Comparison of ENCODE assay signal across 20 cellular contexts in the genomic region with DNA sequence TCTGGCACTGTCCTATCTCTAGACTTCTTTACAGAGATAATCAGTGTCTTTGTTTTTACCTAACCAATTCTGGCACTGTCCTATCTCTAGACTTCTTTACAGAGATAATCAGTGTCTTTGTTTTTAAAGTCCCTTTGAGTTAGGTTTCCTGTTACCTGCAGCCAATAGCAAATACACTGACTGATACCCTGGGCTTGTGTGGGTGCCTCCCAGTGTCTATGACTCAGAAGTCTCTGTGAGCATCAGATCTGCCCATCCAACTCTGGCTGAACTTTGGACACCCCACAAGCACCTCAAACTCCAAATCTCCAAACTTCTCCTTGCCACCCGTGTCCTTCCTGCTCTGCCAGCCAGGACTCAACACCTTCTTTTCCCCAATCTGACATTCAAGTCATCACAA. TPM values are rescaled to one million over a fixed set of nuclear protein-coding genes. Genes with fewer than 3 reads are reported as not detected.
A peak's percentile ranks its signal among the peaks of the same experiment; 100 is the strongest.
DNase-seq lines count a peak whose midpoint lies in the region; ATAC-seq and TF ChIP-seq lines count a peak whose summit lies in the region.
"Had no signal": no experiment of that assay in that cellular context is flagged by ENCODE, and none has a peak within 500 bp of the region (broad histone marks: within the 10 kb centered on the region; RNA-seq: fewer than 3 reads in every experiment).

No MANE protein-coding gene starts in this region.

- peaks cover 14% of the 10 kb centered on the region for H3K4me1 Mint-ChIP-seq in activated naive CD8-positive, alpha-beta T cell treated with anti-CD3 and anti-CD28 coated beads, Interleukin-2, amount 50 U/mL, for 24 hours
- peaks cover 8% of the 10 kb centered on the region for H3K4me1 Mint-ChIP-seq in activated naive CD8-positive, alpha-beta T cell treated with anti-CD3 and anti-CD28 coated beads for 36 hours
- H3K4me1 Mint-ChIP-seq in stimulated activated memory B cell treated with anti-CD40 and anti-IgM and Interleukin-4, amounts not matched to agents 10 μg/mL and 1 μg/mL and 100 μg/mL, for 72 hours = peaks cover 24% of the 10 kb centered on the region
- H3K4me1 Mint-ChIP-seq in Caco-2 (ENCODE audit: low read depth, unreplicated experiment) = peaks cover 20% of the 10 kb centered on the region

- H3K4me1 ChIP-seq in PC-3 (ENCODE audit: insufficient read depth, low read length) (no peaks in the 10 kb centered on the region), foreskin keratinocyte (peaks cover 15% of the 10 kb centered on the region), Caco-2 (peaks cover 15% of the 10 kb centered on the region)
- H3K4me1 ChIP-seq: thyroid gland had no signal

- CTCF ChIA-PET in PC-3 (lab: Charles Lee) (no interaction called here), Caco-2 (lab: Charles Lee) (no interaction called here)

- no peaks in the 10 kb centered on the region for H3F3A ChIP-seq in PC-3 (ENCODE audit: low read length, unreplicated experiment)

- H3K27ac ChIP-seq in PC-3 (ENCODE audit: low read length) (no peak overlapping the region), foreskin keratinocyte (no peak overlapping the region)
- H3K27ac ChIP-seq: thyroid gland, VCaP had no signal

- no peaks in the 10 kb centered on the region for H3K27me3 Mint-ChIP-seq in activated naive CD8-positive, alpha-beta T cell treated with anti-CD3 and anti-CD28 coated beads, Interleukin-2, amount 50 U/mL, for 24 hours
- no peaks in the 10 kb centered on the region for H3K27me3 Mint-ChIP-seq in activated naive CD8-positive, alpha-beta T cell treated with anti-CD3 and anti-CD28 coated beads for 36 hours
- H3K27me3 Mint-ChIP-seq in stimulated activated memory B cell treated with anti-CD40 and anti-IgM and Interleukin-4, amounts not matched to agents 10 μg/mL and 1 μg/mL and 100 μg/mL, for 72 hours = no peaks in the 10 kb centered on the region
- H3K27me3 Mint-ChIP-seq in Caco-2 (ENCODE audit: insufficient read depth, unreplicated experiment) = no peaks in the 10 kb centered on the region
- H3K27me3 Mint-ChIP-seq: stimulated activated naive B cell treated with anti-CD40 and anti-IgM and Interleukin-4, amounts not matched to agents 10 μg/mL and 1 μg/mL and 100 μg/mL, for 72 hours had no signal

- POLR2A ChIA-PET in PC-3 (lab: Charles Lee; ENCODE audit: unreplicated experiment) (no interaction called here), Caco-2 (lab: Charles Lee) (no interaction called here)

- BruUV-seq in PC-3 (replicated peaks; lab: Mats Ljungman, UMichigan) = no TSS peak
- no TSS peak for BruUV-seq in Caco-2 (replicated peaks; lab: Mats Ljungman, UMichigan)

- no peaks in the 10 kb centered on the region for H3K9me3 Mint-ChIP-seq in activated naive CD8-positive, alpha-beta T cell treated with anti-CD3 and anti-CD28 coated beads, Interleukin-2, amount 50 U/mL, for 24 hours
- H3K9me3 Mint-ChIP-seq in activated naive CD8-positive, alpha-beta T cell treated with anti-CD3 and anti-CD28 coated beads for 36 hours = no peaks in the 10 kb centered on the region
- H3K9me3 Mint-ChIP-seq in stimulated activated memory B cell treated with anti-CD40 and anti-IgM and Interleukin-4, amounts not matched to agents 10 μg/mL and 1 μg/mL and 100 μg/mL, for 72 hours = no peaks in the 10 kb centered on the region
- H3K9me3 Mint-ChIP-seq in Caco-2 (ENCODE audit: unreplicated experiment) = no peaks in the 10 kb centered on the region
- H3K9me3 Mint-ChIP-seq: GM23338; stimulated activated naive B cell treated with anti-CD40 and anti-IgM and Interleukin-4, amounts not matched to agents 10 μg/mL and 1 μg/mL and 100 μg/mL, for 72 hours; T-helper 1 cell treated with Interleukin-12 subunit alpha and Interleukin-12 subunit beta and Interleukin-4 antibody, amounts not matched to agents 30 μg/mL and 1 μg/mL, for 36 hours had no signal

- no peak overlapping the region for H3K27ac Mint-ChIP-seq in activated naive CD8-positive, alpha-beta T cell treated with anti-CD3 and anti-CD28 coated beads, Interleukin-2, amount 50 U/mL, for 24 hours
- no peak overlapping the region for H3K27ac Mint-ChIP-seq in activated naive CD8-positive, alpha-beta T cell treated with anti-CD3 and anti-CD28 coated beads for 36 hours
- peak overlapping the region; percentile 5 for H3K27ac Mint-ChIP-seq in stimulated activated memory B cell treated with anti-CD40 and anti-IgM and Interleukin-4, amounts not matched to agents 10 μg/mL and 1 μg/mL and 100 μg/mL, for 72 hours
- H3K27ac Mint-ChIP-seq in Caco-2 (ENCODE audit: unreplicated experiment) = no peak overlapping the region
- H3K27ac Mint-ChIP-seq: GM23338; stimulated activated naive B cell treated with anti-CD40 and anti-IgM and Interleukin-4, amounts not matched to agents 10 μg/mL and 1 μg/mL and 100 μg/mL, for 72 hours; T-helper 1 cell treated with Interleukin-12 subunit alpha and Interleukin-12 subunit beta and Interleukin-4 antibody, amounts not matched to agents 30 μg/mL and 1 μg/mL, for 36 hours had no signal

- H3K36me3 Mint-ChIP-seq in activated naive CD8-positive, alpha-beta T cell treated with anti-CD3 and anti-CD28 coated beads, Interleukin-2, amount 50 U/mL, for 24 hours (ENCODE audit: low read depth) = no peaks in the 10 kb centered on the region
- H3K36me3 Mint-ChIP-seq in activated naive CD8-positive, alpha-beta T cell treated with anti-CD3 and anti-CD28 coated beads for 36 hours = peaks cover 2% of the 10 kb centered on the region
- peaks cover 20% of the 10 kb centered on the region for H3K36me3 Mint-ChIP-seq in stimulated activated memory B cell treated with anti-CD40 and anti-IgM and Interleukin-4, amounts not matched to agents 10 μg/mL and 1 μg/mL and 100 μg/mL, for 72 hours
- H3K36me3 Mint-ChIP-seq in Caco-2 (ENCODE audit: insufficient read depth, unreplicated experiment) = no peaks in the 10 kb centered on the region

- no peaks in the 10 kb centered on the region for H3K9me2 ChIP-seq in PC-3 (replicated peaks; ENCODE audit: low read length)

- no peak overlapping the region for H3K4me3 Mint-ChIP-seq in activated naive CD8-positive, alpha-beta T cell treated with anti-CD3 and anti-CD28 coated beads, Interleukin-2, amount 50 U/mL, for 24 hours
- no peak overlapping the region for H3K4me3 Mint-ChIP-seq in activated naive CD8-positive, alpha-beta T cell treated with anti-CD3 and anti-CD28 coated beads for 36 hours
- H3K4me3 Mint-ChIP-seq in stimulated activated memory B cell treated with anti-CD40 and anti-IgM and Interleukin-4, amounts not matched to agents 10 μg/mL and 1 μg/mL and 100 μg/mL, for 72 hours = no peak overlapping the region
- H3K4me3 Mint-ChIP-seq in Caco-2 (ENCODE audit: unreplicated experiment) = no peak overlapping the region
- H3K4me3 Mint-ChIP-seq: GM23338; T-helper 1 cell treated with Interleukin-12 subunit alpha and Interleukin-12 subunit beta and Interleukin-4 antibody, amounts not matched to agents 30 μg/mL and 1 μg/mL, for 36 hours had no signal

- H3K36me3 ChIP-seq in PC-3 (ENCODE audit: low read depth, low read length) (no peaks in the 10 kb centered on the region), Caco-2 (ENCODE audit: control insufficient read depth, insufficient read depth, low read length) (no peaks in the 10 kb centered on the region; the same call in none of the 2 replicates)
- H3K36me3 ChIP-seq: MG63, thyroid gland had no signal

- H3K9ac ChIP-seq in PC-3 (ENCODE audit: low read length) = no peak overlapping the region

- H3K27me3 ChIP-seq in PC-3 (ENCODE audit: low read length) (no peaks in the 10 kb centered on the region), foreskin keratinocyte (no peaks in the 10 kb centered on the region), Caco-2 (replicated peaks; ENCODE audit: control insufficient read depth, insufficient read depth, low read length) (no peaks in the 10 kb centered on the region)
- H3K27me3 ChIP-seq: MG63, thyroid gland had no signal

- no peak overlapping the region for H3K4me3 ChIP-seq in PC-3 (ENCODE audit: low read length)
- no peak overlapping the region for H3K4me3 ChIP-seq in Caco-2 (ENCODE audit: low read depth, low read length)
- H3K4me3 ChIP-seq: GM23338, MG63, thyroid gland had no signal

- H3K9me3 ChIP-seq in PC-3 (ENCODE audit: low read length) (no peaks in the 10 kb centered on the region), Caco-2 (no peaks in the 10 kb centered on the region)
- H3K9me3 ChIP-seq: MG63, thyroid gland had no signal

- no peaks in the 10 kb centered on the region for H3K79me2 ChIP-seq in PC-3 (ENCODE audit: low read length)

- H4K20me1 ChIP-seq in PC-3 (ENCODE audit: low read length) = no peaks in the 10 kb centered on the region

- no peak overlapping the region for H2AFZ ChIP-seq in PC-3 (ENCODE audit: low read length)
- H2AFZ ChIP-seq: GM23338 had no signal

- ATAC-seq in activated naive CD8-positive, alpha-beta T cell treated with anti-CD3 and anti-CD28 coated beads, Interleukin-2, amount 50 U/mL, for 24 hours = peak; percentile 47
- ATAC-seq in PC-3 = no peak
- peak; percentile 49 for ATAC-seq in foreskin keratinocyte
- no peak for ATAC-seq in stimulated activated memory B cell treated with anti-CD40 and anti-IgM and Interleukin-4, amounts not matched to agents 10 μg/mL and 1 μg/mL and 100 μg/mL, for 72 hours
- no peak for ATAC-seq in HG03175 (IDR thresholded peaks at IDR 0.05; ENCODE audit: unreplicated experiment)
- ATAC-seq: GM23338, right cardiac atrium had no signal

- intact Hi-C loops in PC-3 (cut with micrococcal nuclease) = no loop called here
- intact Hi-C loops in Caco-2 (cut with micrococcal nuclease; ENCODE audit: unreplicated experiment) = no loop called here

- no peak for TF ChIP-seq CTCF in PC-3 (conservative IDR thresholded peaks at IDR 0.05; ENCODE audit: low read depth, low read length)
- TF ChIP-seq CTCF in foreskin keratinocyte (conservative IDR thresholded peaks at IDR 0.05) = no peak
- no peak for TF ChIP-seq CTCF in Caco-2 (IDR thresholded peaks at IDR 0.05; ENCODE audit: insufficient read depth in 1 of 2, low read depth in 1 of 2, low read length in 1 of 2, severe bottlenecking in 1 of 2, unreplicated experiment in 1 of 2)

- no peak for DNase-seq in activated naive CD8-positive, alpha-beta T cell treated with anti-CD3 and anti-CD28 coated beads, Interleukin-2, amount 50 U/mL, for 24 hours
- no peak for DNase-seq in activated naive CD8-positive, alpha-beta T cell treated with anti-CD3 and anti-CD28 coated beads for 36 hours
- DNase-seq in PC-3 (peak; percentile 3), foreskin keratinocyte (peak in 1 of 2 donors; percentile 24), Caco-2 (no peak), DMS153 (lab: John Stamatoyannopoulos, UW) (no peak)
- DNase-seq: MG63; NCI-H774; nucleus accumbens; OCI-M1; right cardiac atrium; SIG-M5; stimulated activated CD4-positive, alpha-beta T cell treated with anti-CD3 and anti-CD28 coated beads, Interleukin-15, amount 100 ng/mL, for 24 hours; stimulated activated naive B cell treated with anti-CD40 and anti-IgM and Interleukin-4, amounts not matched to agents 10 μg/mL and 1 μg/mL and 100 μg/mL, for 72 hours; thyroid gland had no signal

- H3K4me2 ChIP-seq in PC-3 (ENCODE audit: low read length) = no peak overlapping the region
- H3K4me2 ChIP-seq: GM23338 had no signal

RNA-seq across cellular contexts. Expression of gene SLC41A3, which starts 30.4 kb away (rescaled TPM):
- total RNA-seq in activated naive CD8-positive, alpha-beta T cell treated with anti-CD3 and anti-CD28 coated beads for 36 hours = 10 to 100 TPM; 26.6 to 30.7 TPM
- 29.8 and 30.4 TPM in 2 replicates for total RNA-seq in PC-3 (2014; rRNA removed)
- 28.8 and 29.4 TPM in 2 replicates for total RNA-seq in foreskin keratinocyte
- 28.1 and 29.1 TPM in 2 replicates for polyA plus RNA-seq in foreskin keratinocyte
- 38.0 and 41.3 TPM in 2 replicates for total RNA-seq in Caco-2 (2022)

Comparison
In these comparisons a context has a peak if more than half of its experiments do, and no peak if none do; other contexts are left out.
1. ATAC-seq: peak in activated naive CD8-positive, alpha-beta T cell treated with anti-CD3 and anti-CD28 coated beads, Interleukin-2, amount 50 U/mL, for 24 hours (single experiment) and foreskin keratinocyte (single experiment); none in PC-3 (single experiment), stimulated activated memory B cell treated with anti-CD40 and anti-IgM and Interleukin-4, amounts not matched to agents 10 μg/mL and 1 μg/mL and 100 μg/mL, for 72 hours (single experiment) and HG03175 (single experiment).